Comparison of ENCODE assay signal across 1 cellular context in genomic region chr12:110108309-110109036, GRCh38.
TF ChIP-seq lines count a peak whose summit lies in the region.

No MANE protein-coding gene starts in this region.

TF ChIP-seq in H1, 55 proteins besides CTCF, POLR2A, EP300 and RAD21:
- TF ChIP-seq SP2 (IDR thresholded peaks at IDR 0.05; ENCODE audit: low read length) (no peak), CHD2 (IDR thresholded peaks at IDR 0.05; ENCODE audit: low read length) (no peak), RBBP5 (IDR thresholded peaks at IDR 0.05; ENCODE audit: borderline replicate concordance, low read depth, low read length) (no peak), RFX5 (IDR thresholded peaks at IDR 0.05; ENCODE audit: borderline replicate concordance, low read depth, low read length) (no peak), KDM4A (IDR thresholded peaks at IDR 0.05; ENCODE audit: low read depth, low read length, severe bottlenecking) (no peak), ATF3 (IDR thresholded peaks at IDR 0.05; ENCODE audit: insufficient read depth, low read depth, low read length) (no peak), FOSL1 (IDR thresholded peaks at IDR 0.05; ENCODE audit: insufficient read depth, low read depth, low read length) (no peak), POLR2AphosphoS5 (IDR thresholded peaks at IDR 0.05; ENCODE audit: low read depth, low read length) (no peak), GTF2F1 (IDR thresholded peaks at IDR 0.05; ENCODE audit: borderline replicate concordance, low read depth, low read length) (no peak), NANOG (IDR thresholded peaks at IDR 0.05; ENCODE audit: insufficient read depth, low read depth, low read length, poor library complexity, severe bottlenecking) (no peak), MAFK (IDR thresholded peaks at IDR 0.05; ENCODE audit: low read depth, low read length) (no peak), CHD7 (IDR thresholded peaks at IDR 0.05; ENCODE audit: insufficient replicate concordance, low read length) (no peak), JUND (IDR thresholded peaks at IDR 0.05; ENCODE audit: low read length) (no peak), TBP (IDR thresholded peaks at IDR 0.05; ENCODE audit: low read depth, low read length) (no peak)
